Comparison of ENCODE assay signal across 11 cellular contexts in the genomic region with DNA sequence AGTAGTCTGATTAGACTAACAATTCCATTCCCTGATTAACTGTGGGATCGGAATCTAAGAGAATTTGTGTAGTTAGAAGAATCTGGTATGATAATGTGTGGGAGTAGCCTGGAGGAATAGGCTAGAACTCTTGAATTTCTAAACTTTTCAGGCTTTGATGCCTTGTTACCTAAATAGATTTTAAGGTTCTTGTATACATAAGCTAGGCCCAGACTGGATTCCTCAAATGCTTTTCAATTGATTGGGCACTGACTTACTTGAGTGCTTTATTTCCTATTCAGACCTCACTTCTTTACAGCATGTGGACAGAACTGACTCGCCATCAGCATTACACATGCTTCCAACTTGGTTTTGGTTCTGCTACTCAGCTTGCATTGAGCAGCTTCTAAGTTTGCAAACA. TPM values are rescaled to one million over a fixed set of nuclear protein-coding genes. Genes with fewer than 3 reads are reported as not detected.
DNase-seq lines count a peak whose midpoint lies in the region; TF ChIP-seq lines count a peak whose summit lies in the region.
"Had no signal": no experiment of that assay in that cellular context is flagged by ENCODE, and none has a peak within 500 bp of the region (broad histone marks: within the 10 kb centered on the region; RNA-seq: fewer than 3 reads in every experiment).

No MANE protein-coding gene starts in this region.

- BruUV-seq in MCF 10A (replicated peaks; lab: Mats Ljungman, UMichigan) = no TSS peak

- no peak overlapping the region for H3K9ac ChIP-seq in mesendoderm (ENCODE audit: low read length)

- intact Hi-C loops in breast epithelium (cut with DNase I; ENCODE audit: low total_unique reads) = no loop called here
- intact Hi-C loops in MCF 10A (cut with micrococcal nuclease) = no loop called here

- H4K5ac ChIP-seq in mesendoderm (ENCODE audit: low read length) = no peak overlapping the region

- H3K27ac ChIP-seq in breast epithelium (peak overlapping the region; percentile 29 to 54), coronary artery (peak overlapping the region; percentile 54 to 59), mesendoderm (ENCODE audit: low read depth, low read length) (no peak overlapping the region)
- H3K27ac ChIP-seq: 22Rv1 had no signal

- TF ChIP-seq CTCF in breast epithelium (IDR thresholded peaks at IDR 0.05) = no peak
- TF ChIP-seq CTCF in MCF 10A (IDR thresholded peaks at IDR 0.05; ENCODE audit: unreplicated experiment) = no peak
- no peak for TF ChIP-seq CTCF in coronary artery (IDR thresholded peaks at IDR 0.05)

- no peaks in the 10 kb centered on the region for H3K27me3 Mint-ChIP-seq in MCF 10A (ENCODE audit: insufficient read depth, unreplicated experiment)

- H3K4me3 Mint-ChIP-seq in MCF 10A (ENCODE audit: unreplicated experiment) = no peak overlapping the region
- H3K4me3 Mint-ChIP-seq: activated T-cell treated with anti-CD3 and anti-CD28 coated beads, Interleukin-2, amount 50 U/mL, for 4 hours had no signal

- H3K27me3 ChIP-seq in breast epithelium = no peaks in the 10 kb centered on the region
- H3K27me3 ChIP-seq in mesendoderm (ENCODE audit: insufficient read depth, low read length, poor library complexity) = no peaks in the 10 kb centered on the region

- no peaks in the 10 kb centered on the region for H3K36me3 ChIP-seq in breast epithelium
- no peaks in the 10 kb centered on the region for H3K36me3 ChIP-seq in mesendoderm (ENCODE audit: control insufficient read depth, insufficient read depth, low read length)

- CTCF ChIA-PET in MCF 10A (lab: Yijun Ruan, JAX) = interaction anchor here (1.2 to 1.7 kb wide), 2 partner anchors 14 to 15 kb away, joined by 3 to 5 read pairs; no protein-coding TSS in a partner anchor

- H2AK5ac ChIP-seq in mesendoderm (ENCODE audit: low read length) = no peak overlapping the region

- no peak overlapping the region for H3K4me2 ChIP-seq in mesendoderm (ENCODE audit: low read length)

- H3K4me1 ChIP-seq in breast epithelium = no peaks in the 10 kb centered on the region
- H3K4me1 ChIP-seq in mesendoderm (ENCODE audit: control insufficient read depth, low read depth, low read length) = no peaks in the 10 kb centered on the region

- H2BK5ac ChIP-seq in mesendoderm (ENCODE audit: low read length) = no peak overlapping the region

- no peak for DNase-seq in breast epithelium (ENCODE audit: low spot score in 2 of 2)
- no peak for DNase-seq in MCF 10A (ENCODE audit: unreplicated experiment)
- DNase-seq in coronary artery (ENCODE audit: low spot score) = no peak
- DNase-seq in mesendoderm = peak; percentile 17
- no peak for DNase-seq in COR-L47 (lab: John Stamatoyannopoulos, UW)
- DNase-seq in LoVo (ENCODE audit: low spot score) = no peak
- DNase-seq in NCI-H82 treated with DMSO at 0.1 percent for 48 hours (lab: John Stamatoyannopoulos, UW; ENCODE audit: unreplicated experiment) = no peak
- DNase-seq in stimulated activated CD4-positive, alpha-beta T cell treated with anti-CD3 and anti-CD28 coated beads, Interleukin-15, amount 100 ng/mL, for 24 hours = no peak
- DNase-seq: activated T-cell treated with anti-CD3 and anti-CD28 coated beads, Interleukin-2, amount 50 U/mL, for 4 hours; NCI-H2029 had no signal

- no peak overlapping the region for H3K18ac ChIP-seq in mesendoderm (ENCODE audit: low read length)

- H3K27ac Mint-ChIP-seq in MCF 10A (ENCODE audit: low read depth, unreplicated experiment) = no peak overlapping the region

- H3K56ac ChIP-seq in mesendoderm (ENCODE audit: low read length) = no peak overlapping the region

- H3K79me2 ChIP-seq in mesendoderm (ENCODE audit: control insufficient read depth, insufficient read depth, low read length) = no peaks in the 10 kb centered on the region

- no peak for TF ChIP-seq POLR2A in breast epithelium (IDR thresholded peaks at IDR 0.05)

- WGBS in mesendoderm (ENCODE audit: extremely low coverage, insufficient coverage, low lambda C conversion rate) = no CpG with 5 or more reads among the region's 2 CpGs

- H3K4ac ChIP-seq in mesendoderm (ENCODE audit: low read depth, low read length) = no peak overlapping the region

- H3K23ac ChIP-seq in mesendoderm (ENCODE audit: low read length) = no peak overlapping the region

- POLR2A ChIA-PET in MCF 10A (lab: Yijun Ruan, JAX) = interaction anchor here (0.9 kb wide), 1 partner anchor 12 kb away, joined by 5 read pairs; no protein-coding TSS in a partner anchor

- H2BK120ac ChIP-seq in mesendoderm (ENCODE audit: low read depth, low read length) = no peak overlapping the region

- H3K79me1 ChIP-seq in mesendoderm (ENCODE audit: low read length) = no peaks in the 10 kb centered on the region

- H3K4me3 ChIP-seq in breast epithelium = no peak overlapping the region
- no peak overlapping the region for H3K4me3 ChIP-seq in coronary artery
- H3K4me3 ChIP-seq in mesendoderm (ENCODE audit: low read length) = no peak overlapping the region

- H3K36me3 Mint-ChIP-seq in MCF 10A (ENCODE audit: insufficient read depth, unreplicated experiment) = no peaks in the 10 kb centered on the region

- H4K8ac ChIP-seq in mesendoderm (ENCODE audit: low read depth, low read length) = no peak overlapping the region

- H3K9me3 Mint-ChIP-seq in MCF 10A (ENCODE audit: unreplicated experiment) = no peaks in the 10 kb centered on the region
- H3K9me3 Mint-ChIP-seq: activated T-cell treated with anti-CD3 and anti-CD28 coated beads, Interleukin-2, amount 50 U/mL, for 4 hours had no signal

- H3K9me3 ChIP-seq in breast epithelium = no peaks in the 10 kb centered on the region

- H3K4me1 Mint-ChIP-seq in MCF 10A (ENCODE audit: insufficient read depth, unreplicated experiment) = peaks cover 8% of the 10 kb centered on the region

- no peak overlapping the region for H2BK15ac ChIP-seq in mesendoderm (replicated peaks; ENCODE audit: low read depth)

RNA-seq across cellular contexts. Expression of a gene that starts 5.5 kb away (rescaled TPM):
- total RNA-seq in breast epithelium (10 to 100 TPM; 24.6 to 66.2 (median 25.9) TPM), MCF 10A (2022) (8.4 and 11.6 TPM in 2 replicates)
- 1.0 TPM for polyA plus RNA-seq in mesendoderm (2013, experiment 1 of 2)
- polyA plus RNA-seq in mesendoderm (2013, experiment 2 of 2) = 0.92 TPM
